Comparison of ENCODE assay signal across 1 cellular context in genomic region chr11:114170226-114170625, GRCh38.
TF ChIP-seq lines count a peak whose summit lies in the region.

No MANE protein-coding gene starts in this region.

TF ChIP-seq in WTC11, 78 proteins besides CTCF, POLR2A, EP300 and RAD21 (continued from another document):
- TF ChIP-seq STAT6 (CRISPR knock-in tag; conservative IDR thresholded peaks at IDR 0.05; ENCODE audit: low read depth) (no peak), ZSCAN18 (CRISPR knock-in tag; IDR thresholded peaks at IDR 0.05) (no peak), AFF4 (CRISPR knock-in tag; IDR thresholded peaks at IDR 0.05; ENCODE audit: borderline replicate concordance) (no peak), ZNF281 (CRISPR knock-in tag; IDR thresholded peaks at IDR 0.05) (no peak), FOXJ3 (CRISPR knock-in tag; IDR thresholded peaks at IDR 0.05; ENCODE audit: borderline replicate concordance) (no peak), HMGXB4 (CRISPR knock-in tag; IDR thresholded peaks at IDR 0.05) (no peak), PREB (CRISPR knock-in tag; IDR thresholded peaks at IDR 0.05; ENCODE audit: borderline replicate concordance) (no peak), TEAD1 (CRISPR knock-in tag; IDR thresholded peaks at IDR 0.05) (no peak), E2F1 (CRISPR knock-in tag; IDR thresholded peaks at IDR 0.05) (no peak)
